Comparison of ENCODE assay signal across 25 cellular contexts in genomic region chr7:133514551-133514950, GRCh38.
"Had no signal": no experiment of that assay in that cellular context is flagged by ENCODE, and none has a peak within 500 bp of the region (broad histone marks: within the 10 kb centered on the region; RNA-seq: fewer than 3 reads in every experiment).

No MANE protein-coding gene starts in this region.

- H3K4me3 Mint-ChIP-seq: dendritic cell treated with granulocyte-macrophage colony-stimulating factor and Interleukin-4, amounts not matched to agents 40 ng/mL and 50 ng/mL, for 4 days; effector memory CD8-positive, alpha-beta T cell; endodermal cell; mesothelial cell of epicardium; naive B cell; naive thymus-derived CD8-positive, alpha-beta T cell had no signal

- H3K9me3 Mint-ChIP-seq: dendritic cell treated with granulocyte-macrophage colony-stimulating factor and Interleukin-4, amounts not matched to agents 40 ng/mL and 50 ng/mL, for 4 days had no signal

- DNase-seq: effector CD8-positive, alpha-beta T cell; effector memory CD8-positive, alpha-beta T cell; endodermal cell; erythroblast; esophagus squamous epithelium; foreskin fibroblast; foreskin melanocyte; gastrocnemius medialis; glutamatergic neuron; head of caudate nucleus; heart right ventricle; hippocampal formation; left cardiac atrium; left lung; left ventricle myocardium superior; lower lobe of right lung; mesenchymal stem cell; mucosa of descending colon; naive B cell; naive thymus-derived CD8-positive, alpha-beta T cell had no signal

- H3K27me3 ChIP-seq: esophagus squamous epithelium, gastrocnemius medialis, heart right ventricle, left lung had no signal

- H3K27ac ChIP-seq: coronary artery, epithelial cell of prostate, esophagus squamous epithelium, gastrocnemius medialis, heart right ventricle, left lung, lower lobe of right lung had no signal

- H3K4me1 ChIP-seq: gastrocnemius medialis, heart right ventricle, left lung, lower lobe of right lung had no signal

- H3K27me3 Mint-ChIP-seq: dendritic cell treated with granulocyte-macrophage colony-stimulating factor and Interleukin-4, amounts not matched to agents 40 ng/mL and 50 ng/mL, for 4 days; effector memory CD8-positive, alpha-beta T cell; naive B cell; naive thymus-derived CD8-positive, alpha-beta T cell had no signal

- H3K36me3 ChIP-seq: esophagus squamous epithelium, gastrocnemius medialis, heart right ventricle, left lung, lower lobe of right lung had no signal

- H3K9me3 ChIP-seq: esophagus squamous epithelium, gastrocnemius medialis, heart right ventricle, left lung, lower lobe of right lung, mucosa of descending colon had no signal

- ATAC-seq: effector memory CD8-positive, alpha-beta T cell; esophagus mucosa; heart right ventricle; left cardiac atrium; left lung; left ventricle myocardium superior; lower lobe of right lung; mucosa of descending colon; naive thymus-derived CD8-positive, alpha-beta T cell had no signal

- H3K4me1 Mint-ChIP-seq: mesothelial cell of epicardium; naive B cell; naive thymus-derived CD8-positive, alpha-beta T cell had no signal

- H3K27ac Mint-ChIP-seq: dendritic cell treated with granulocyte-macrophage colony-stimulating factor and Interleukin-4, amounts not matched to agents 40 ng/mL and 50 ng/mL, for 4 days; effector memory CD8-positive, alpha-beta T cell; endodermal cell; mesothelial cell of epicardium; naive B cell; naive thymus-derived CD8-positive, alpha-beta T cell had no signal

- H3K4me3 ChIP-seq: coronary artery, esophagus squamous epithelium, gastrocnemius medialis, heart right ventricle, left lung, lower lobe of right lung, mucosa of descending colon had no signal
